In the genomic region with DNA sequence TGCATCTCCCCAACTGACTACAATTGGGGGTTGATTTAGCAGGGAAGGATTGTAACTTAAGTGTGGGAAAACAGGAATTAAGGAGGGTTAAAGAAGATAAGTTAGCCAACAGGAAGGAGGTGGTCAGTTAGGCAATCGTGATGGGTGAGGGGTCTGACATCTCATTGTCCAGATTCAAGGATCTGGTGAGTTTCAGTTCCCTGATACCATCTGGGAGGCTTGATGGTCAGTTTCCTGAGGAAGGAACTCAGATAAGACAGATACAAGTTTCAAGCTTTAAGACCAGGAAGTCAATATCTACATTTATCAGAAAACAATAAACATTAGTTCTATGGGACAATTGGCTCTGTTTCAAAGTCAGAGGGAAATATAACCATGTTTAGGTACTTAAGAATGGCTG, we compare ENCODE assay signal across 18 cellular contexts.
DNase-seq lines count a peak whose midpoint lies in the region; ATAC-seq and TF ChIP-seq lines count a peak whose summit lies in the region.
"Had no signal": no experiment of that assay in that cellular context is flagged by ENCODE, and none has a peak within 500 bp of the region (broad histone marks: within the 10 kb centered on the region; RNA-seq: fewer than 3 reads in every experiment).

No MANE protein-coding gene starts in this region.

- H3K4me1 Mint-ChIP-seq in endodermal cell (peaks cover 15% of the 10 kb centered on the region), natural killer cell (no peaks in the 10 kb centered on the region)
- H3K4me1 Mint-ChIP-seq: CD8-positive, alpha-beta memory T cell had no signal

- POLR2A ChIA-PET in OCI-LY7 (lab: Charles Lee): interaction anchor here (0.7 kb wide), 1 partner anchor 51 kb away, joined by 3 read pairs; no protein-coding TSS in a partner anchor

- intact Hi-C loops in OCI-LY7 (cut with micrococcal nuclease; ENCODE audit: unreplicated experiment): no loop called here
- intact Hi-C loops in natural killer cell (cut with micrococcal nuclease): no loop called here

- no TSS peak for BruUV-seq in OCI-LY7 (replicated peaks; lab: Mats Ljungman, UMichigan)

- H2AFZ ChIP-seq in OCI-LY7 (ENCODE audit: low read length): peak overlapping the region; percentile 16; the same call in 1 of the 2 replicates

- DNase-seq in KBM-7 (peak; percentile 32), OCI-LY7 (ENCODE audit: low spot score) (no peak), endodermal cell (no peak), kidney tubule cell (ENCODE audit: low spot score) (no peak), natural killer cell (no peak)
- DNase-seq: CD8-positive, alpha-beta memory T cell; MM.1S; NCI-H1417; NCI-H1694 treated with DMSO at 0.1 percent for 48 hours; NCI-H446 treated with DMSO at 0.1 percent for 48 hours; NCI-H526 treated with DMSO at 0.1 percent for 48 hours; PC-3; SHP77 treated with DMSO at 0.1 percent for 48 hours had no signal

- CTCF ChIA-PET in OCI-LY7 (lab: Charles Lee; ENCODE audit: unreplicated experiment): no interaction called here

- in situ Hi-C loops in KBM-7 (cut with MboI; ENCODE audit: low pct_unique_long_range_greater_than_20kb, low sequenced_read_pairs): no loop called here

- peaks cover 0 to 19% (median 11%) of the 10 kb centered on the region in 10 experiments; a peak in 10 of 20 replicates for H3K4me1 ChIP-seq in BLaER1 treated with 17β-estradiol and CSF1 and Interleukin-3, amounts not matched to agents 10 nM and 100 nM
- H3K4me1 ChIP-seq in OCI-LY7 (ENCODE audit: insufficient read depth, low read length, poor library complexity, severe bottlenecking): peaks cover 12% of the 10 kb centered on the region
- peaks cover 4% of the 10 kb centered on the region for H3K4me1 ChIP-seq in endodermal cell (ENCODE audit: control insufficient read depth, insufficient read depth, low read length)

- TF ChIP-seq CTCF in OCI-LY7 (conservative IDR thresholded peaks at IDR 0.05; ENCODE audit: low read length): no peak
- TF ChIP-seq CTCF in endodermal cell (conservative IDR thresholded peaks at IDR 0.05): no peak
- no peak for TF ChIP-seq CTCF in natural killer cell (IDR thresholded peaks at IDR 0.05)

- no peaks in the 10 kb centered on the region for H3K79me2 ChIP-seq in OCI-LY7 (ENCODE audit: insufficient read depth, low read depth, low read length)

- H3K4me3 Mint-ChIP-seq in endodermal cell (no peak overlapping the region), natural killer cell (no peak overlapping the region)
- H3K4me3 Mint-ChIP-seq: CD8-positive, alpha-beta memory T cell had no signal

- H3K9me3 Mint-ChIP-seq in endodermal cell (peaks cover 5% of the 10 kb centered on the region), natural killer cell (peaks cover 14 to 28% of the 10 kb centered on the region in 2 donors)

- ATAC-seq in HG03378 (IDR thresholded peaks at IDR 0.05; ENCODE audit: unreplicated experiment) (no peak), GM21825 (IDR thresholded peaks at IDR 0.05; ENCODE audit: unreplicated experiment) (no peak), natural killer cell (no peak)
- ATAC-seq: PC-3 had no signal

- H3K9me2 ChIP-seq in OCI-LY7 (ENCODE audit: insufficient read depth, low read length): no peaks in the 10 kb centered on the region

- no peaks in the 10 kb centered on the region for H3K36me3 ChIP-seq in BLaER1 treated with 17β-estradiol and CSF1 and Interleukin-3, amounts not matched to agents 10 nM and 100 nM
- H3K36me3 ChIP-seq in OCI-LY7 (ENCODE audit: insufficient read depth, low read length) (no peaks in the 10 kb centered on the region), endodermal cell (ENCODE audit: control insufficient read depth, insufficient read depth, low read length) (no peaks in the 10 kb centered on the region)

- H3K9ac ChIP-seq in BLaER1 treated with 17β-estradiol and CSF1 and Interleukin-3, amounts not matched to agents 10 nM and 100 nM: no peak overlapping the region
- H3K9ac ChIP-seq in endodermal cell (ENCODE audit: extremely low read depth, low read length, poor library complexity, severe bottlenecking): no peak overlapping the region

- no peaks in the 10 kb centered on the region for H4K20me1 ChIP-seq in BLaER1 treated with 17β-estradiol and CSF1 and Interleukin-3, amounts not matched to agents 10 nM and 100 nM
- H4K20me1 ChIP-seq in OCI-LY7 (ENCODE audit: insufficient read depth, low read length): no peaks in the 10 kb centered on the region

- 0 out of 20 replicates have a peak overlapping the region, but pooled peaks of 1 of the 10 experiments have one; percentile 25 for H3K4me3 ChIP-seq in BLaER1 treated with 17β-estradiol and CSF1 and Interleukin-3, amounts not matched to agents 10 nM and 100 nM
- H3K4me3 ChIP-seq in OCI-LY7 (ENCODE audit: low read depth, low read length, poor library complexity, severe bottlenecking) (no peak overlapping the region), endodermal cell (ENCODE audit: low read length) (peak overlapping the region; percentile 24)
- H3K4me3 ChIP-seq: SK-N-MC had no signal

- H3K27me3 ChIP-seq in BLaER1 treated with 17β-estradiol and CSF1 and Interleukin-3, amounts not matched to agents 10 nM and 100 nM: no peaks in the 10 kb centered on the region
- no peaks in the 10 kb centered on the region for H3K27me3 ChIP-seq in endodermal cell (ENCODE audit: control insufficient read depth, insufficient read depth, low read length, poor library complexity, severe bottlenecking)

- peaks cover 5 to 64% (median 19%) of the 10 kb centered on the region in 11 experiments; a peak in 17 of 22 replicates for H3K9me3 ChIP-seq in BLaER1 treated with 17β-estradiol and CSF1 and Interleukin-3, amounts not matched to agents 10 nM and 100 nM (replicated peaks in 1 of 11)
- H3K9me3 ChIP-seq in OCI-LY7 (ENCODE audit: low read length) (peaks cover 16% of the 10 kb centered on the region; the same call in 1 of the 2 replicates), endodermal cell (ENCODE audit: control insufficient read depth, low read length) (peaks cover 20% of the 10 kb centered on the region)

- WGBS in endodermal cell (ENCODE audit: insufficient coverage in 1 of 2, insufficient read length in 1 of 2), 2 experiments: 74% methylated on average over 1 of the region's 1 CpG; no CpG with 5 or more reads in 1 of the 2 experiments

- H3K4me2 ChIP-seq in BLaER1 treated with 17β-estradiol and CSF1 and Interleukin-3, amounts not matched to agents 10 nM and 100 nM: peak overlapping the region in 8 of 11 experiments; percentile 8 to 47 (median 31); a peak in 12 of 22 replicates
- H3K4me2 ChIP-seq in OCI-LY7 (ENCODE audit: low read length): no peak overlapping the region

- H3K27ac ChIP-seq in BLaER1 treated with 17β-estradiol and CSF1 and Interleukin-3, amounts not matched to agents 10 nM and 100 nM: peak overlapping the region in 7 of 11 experiments; percentile 5 to 47 (median 40); a peak in 10 of 22 replicates
- no peak overlapping the region for H3K27ac ChIP-seq in OCI-LY7 (ENCODE audit: low read depth, low read length, poor library complexity, severe bottlenecking)
- no peak overlapping the region for H3K27ac ChIP-seq in endodermal cell (ENCODE audit: low read depth, low read length)
- H3K27ac ChIP-seq: C4-2B, SK-N-MC had no signal

- no peaks in the 10 kb centered on the region for H3K27me3 Mint-ChIP-seq in endodermal cell (ENCODE audit: insufficient read depth)
- H3K27me3 Mint-ChIP-seq in natural killer cell (ENCODE audit: low read depth in 2 of 2): no peaks in the 10 kb centered on the region
- H3K27me3 Mint-ChIP-seq: CD8-positive, alpha-beta memory T cell had no signal

- H3K36me3 Mint-ChIP-seq in endodermal cell (ENCODE audit: low read depth): peaks cover 3% of the 10 kb centered on the region
- no peaks in the 10 kb centered on the region for H3K36me3 Mint-ChIP-seq in natural killer cell
- H3K36me3 Mint-ChIP-seq: CD8-positive, alpha-beta memory T cell had no signal

- H3K27ac Mint-ChIP-seq in endodermal cell: no peak overlapping the region
- no peak overlapping the region for H3K27ac Mint-ChIP-seq in natural killer cell
- H3K27ac Mint-ChIP-seq: CD8-positive, alpha-beta memory T cell had no signal

Comparison
In these comparisons a context has a peak if more than half of its experiments do, and no peak if none do; other contexts are left out.
1. H3K27ac ChIP-seq: peak in BLaER1 treated with 17β-estradiol and CSF1 and Interleukin-3, amounts not matched to agents 10 nM and 100 nM (7 of 11); none in OCI-LY7 (single experiment) and endodermal cell (single experiment).